ENCODE assay signal across 22 cellular contexts in the genomic region with DNA sequence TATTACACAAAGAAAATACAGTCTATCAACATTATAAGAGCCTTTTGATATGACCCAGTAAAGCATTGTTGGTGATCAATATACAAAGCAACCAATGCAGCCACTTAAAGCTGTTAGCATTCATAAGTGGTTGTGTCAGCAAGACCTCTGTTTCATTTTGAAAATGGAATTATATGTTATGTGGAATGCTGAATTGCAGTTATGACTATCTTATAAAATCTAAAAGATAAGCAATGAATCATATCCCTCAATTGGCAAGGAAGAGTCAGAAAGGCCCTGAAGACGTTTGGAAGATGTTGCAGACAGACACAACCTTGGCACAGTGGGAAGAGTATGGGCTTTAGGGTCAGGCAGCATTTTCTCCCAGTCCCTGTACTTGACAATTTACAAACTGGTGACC.
A peak's percentile ranks its signal among the peaks of the same experiment; 100 is the strongest.
DNase-seq lines count a peak whose midpoint lies in the region; ATAC-seq, FAIRE-seq and TF ChIP-seq lines count a peak whose summit lies in the region.
"Had no signal": no experiment of that assay in that cellular context is flagged by ENCODE, and none has a peak within 500 bp of the region (broad histone marks: within the 10 kb centered on the region; RNA-seq: fewer than 3 reads in every experiment).

No MANE protein-coding gene starts in this region.

- CTCF ChIA-PET in CD8-positive, alpha-beta T cell (lab: Charles Lee), result no interaction called here

- TF ChIP-seq CTCF in bronchial epithelial cell (IDR thresholded peaks at IDR 0.05; ENCODE audit: insufficient read depth, low read length, severe bottlenecking), result no peak
- TF ChIP-seq CTCF in CD8-positive, alpha-beta T cell (IDR thresholded peaks at IDR 0.05), result no peak

- no peaks in the 10 kb centered on the region for H3K4me1 Mint-ChIP-seq in CD8-positive, alpha-beta T cell (ENCODE audit: low read depth)
- H3K4me1 Mint-ChIP-seq: CD4-positive, CD25-positive, alpha-beta regulatory T cell had no signal

- no peak overlapping the region for H3K4me3 ChIP-seq in bronchial epithelial cell (ENCODE audit: low read depth, low read length)
- H3K4me3 ChIP-seq in CD8-positive, alpha-beta T cell (ENCODE audit: low read depth, low read length), result no peak overlapping the region
- H3K4me3 ChIP-seq: GM12878 had no signal

- intact Hi-C loops in CD8-positive, alpha-beta T cell (cut with DNase I, micrococcal nuclease), result no loop called here
- intact Hi-C loops in Right ventricle myocardium inferior (cut with DNase I), result no loop called here

- no peak for ATAC-seq in CD8-positive, alpha-beta T cell
- ATAC-seq in GM21619 (IDR thresholded peaks at IDR 0.05; ENCODE audit: unreplicated experiment), result no peak
- ATAC-seq in GM21723 (IDR thresholded peaks at IDR 0.05; ENCODE audit: unreplicated experiment), result no peak
- no peak for ATAC-seq in Right ventricle myocardium inferior
- ATAC-seq: GM12878, HCT116 had no signal

- no peaks in the 10 kb centered on the region for H3K4me1 ChIP-seq in CD8-positive, alpha-beta T cell (ENCODE audit: insufficient read depth, low read length)

- no peak overlapping the region for H3K27ac Mint-ChIP-seq in CD8-positive, alpha-beta T cell
- H3K27ac Mint-ChIP-seq: CD4-positive, CD25-positive, alpha-beta regulatory T cell had no signal

- no peak overlapping the region for H3K4me3 Mint-ChIP-seq in CD8-positive, alpha-beta T cell
- H3K4me3 Mint-ChIP-seq: CD4-positive, CD25-positive, alpha-beta regulatory T cell had no signal

- H3K27me3 ChIP-seq in bronchial epithelial cell (ENCODE audit: control insufficient read depth, insufficient read depth, low read length), result no peaks in the 10 kb centered on the region
- no peaks in the 10 kb centered on the region for H3K27me3 ChIP-seq in CD8-positive, alpha-beta T cell (ENCODE audit: insufficient read depth, low read length)

- H3K9me3 ChIP-seq in CD8-positive, alpha-beta T cell (ENCODE audit: low read length), result no peaks in the 10 kb centered on the region

- no peaks in the 10 kb centered on the region for H3K27me3 Mint-ChIP-seq in CD8-positive, alpha-beta T cell (ENCODE audit: low read depth)
- H3K27me3 Mint-ChIP-seq: CD4-positive, CD25-positive, alpha-beta regulatory T cell had no signal

- H3K9me3 Mint-ChIP-seq in CD8-positive, alpha-beta T cell, result no peaks in the 10 kb centered on the region

- DNase-seq in EL, result peak; percentile 47
- peak; percentile 10 for DNase-seq in M059J (ENCODE audit: low read depth)
- peak; percentile 27 for DNase-seq in bronchial epithelial cell (ENCODE audit: low read depth)
- DNase-seq in iris pigment epithelial cell (ENCODE audit: low read depth), result peak; percentile 61
- DNase-seq in CD8-positive, alpha-beta T cell, result no peak
- DNase-seq in Right ventricle myocardium inferior (ENCODE audit: missing footprints), result no peak
- DNase-seq: CD4-positive, CD25-positive, alpha-beta regulatory T cell; GDM1; MV-4-11; NCI-H1105; NCI-H146; NCI-H1930; NCI-H446 treated with DMSO at 0.1 percent for 48 hours; NCI-H526; RPMI8226; SHP77 had no signal

- H3K36me3 Mint-ChIP-seq in CD8-positive, alpha-beta T cell, result no peaks in the 10 kb centered on the region
- H3K36me3 Mint-ChIP-seq: CD4-positive, CD25-positive, alpha-beta regulatory T cell had no signal

- no peak for FAIRE-seq in bronchial epithelial cell (lab: Jason Lieb, UNC)
- FAIRE-seq: D721Med, GM12878, H1 had no signal

- H3K36me3 ChIP-seq in bronchial epithelial cell (ENCODE audit: control insufficient read depth, insufficient read depth, low read length), result no peaks in the 10 kb centered on the region
- no peaks in the 10 kb centered on the region for H3K36me3 ChIP-seq in CD8-positive, alpha-beta T cell (ENCODE audit: insufficient read depth, low read length)

- H3K27ac ChIP-seq in CD8-positive, alpha-beta T cell (ENCODE audit: low read depth, low read length), result no peak overlapping the region

- POLR2A ChIA-PET in CD8-positive, alpha-beta T cell (lab: Charles Lee), result no interaction called here

Comparison
In these comparisons a context has a peak if more than half of its experiments do, and no peak if none do; other contexts are left out.
1. DNase-seq: peak in EL (single experiment), M059J (single experiment), bronchial epithelial cell (single experiment) and iris pigment epithelial cell (single experiment); none in CD8-positive, alpha-beta T cell (0 of 7) and Right ventricle myocardium inferior (single experiment).